In the genomic region with DNA sequence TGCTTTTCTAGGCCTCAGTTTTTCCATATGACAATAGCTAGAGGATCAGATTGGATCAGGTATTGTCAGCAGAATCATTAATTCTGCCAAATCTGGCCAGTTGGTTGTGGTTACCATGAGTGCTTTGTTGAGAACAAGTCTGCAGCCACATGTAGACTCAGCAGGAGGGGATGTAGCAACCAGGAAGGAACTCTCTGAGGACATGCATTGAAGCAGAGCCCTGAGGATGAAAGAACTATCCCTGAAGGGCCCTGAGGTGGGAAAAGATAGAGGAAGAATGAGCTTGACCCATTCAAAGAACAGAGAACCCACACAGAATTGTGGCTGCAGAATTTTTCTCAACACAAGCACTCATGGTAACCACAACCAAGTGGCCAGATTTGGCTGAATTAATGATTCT, we compare ENCODE assay signal across 17 cellular contexts.
DNase-seq lines count a peak whose midpoint lies in the region; ATAC-seq and TF ChIP-seq lines count a peak whose summit lies in the region.
"Had no signal": no experiment of that assay in that cellular context is flagged by ENCODE, and none has a peak within 500 bp of the region (broad histone marks: within the 10 kb centered on the region; RNA-seq: fewer than 3 reads in every experiment).

No MANE protein-coding gene starts in this region.

- H3K9ac ChIP-seq in mammary epithelial cell (ENCODE audit: insufficient read depth, low read length) (no peak overlapping the region), adipocyte (ENCODE audit: low read length) (no peak overlapping the region)

- H3K79me2 ChIP-seq in mammary epithelial cell (ENCODE audit: insufficient read depth, low read length), result no peaks in the 10 kb centered on the region

- H3K9me3 Mint-ChIP-seq in MCF 10A (ENCODE audit: unreplicated experiment), result no peaks in the 10 kb centered on the region
- H3K9me3 Mint-ChIP-seq: stimulated activated naive CD8-positive, alpha-beta T cell treated with anti-CD3 and anti-CD28 coated beads, Interleukin-15, Interleukin-2, amounts not matched to agents 100 ng/mL and 50 ng/mL, for 24 hours had no signal

- DNase-seq in MCF 10A (ENCODE audit: unreplicated experiment) (no peak), mammary epithelial cell (no peak), adipocyte (ENCODE audit: low read depth) (peak; percentile 50), fibroblast of the conjunctiva (ENCODE audit: low read depth) (peak; percentile 18), upper lobe of left lung (no peak), NCI-H510A (lab: John Stamatoyannopoulos, UW) (no peak)
- DNase-seq in activated effector memory CD4-positive, alpha-beta T cell treated with anti-CD3 and anti-CD28 coated beads, Interleukin-2, amount 50 U/mL, for 16 hours, result no peak
- DNase-seq: anterior cingulate cortex, cortex of kidney, heart left ventricle, islet precursor cell, NCI-H2081, NCI-H526, SHP77 treated with DMSO at 0.1 percent for 48 hours had no signal

- H3K4me3 Mint-ChIP-seq in MCF 10A (ENCODE audit: unreplicated experiment), result no peak overlapping the region
- H3K4me3 Mint-ChIP-seq: neural crest cell; stimulated activated naive CD8-positive, alpha-beta T cell treated with anti-CD3 and anti-CD28 coated beads, Interleukin-15, Interleukin-2, amounts not matched to agents 100 ng/mL and 50 ng/mL, for 24 hours had no signal

- no peak for TF ChIP-seq POLR2A in upper lobe of left lung (IDR thresholded peaks at IDR 0.05)

- H3K27ac ChIP-seq in mammary epithelial cell (ENCODE audit: insufficient read depth, low read depth, low read length), result no peak overlapping the region
- peak overlapping the region in 3 of 4 donors; percentile 24 to 73 (median 31) for H3K27ac ChIP-seq in upper lobe of left lung

- intact Hi-C loops in MCF 10A (cut with micrococcal nuclease) (no loop called here), mammary epithelial cell (cut with micrococcal nuclease) (no loop called here)

- no peaks in the 10 kb centered on the region for H3K36me3 ChIP-seq in mammary epithelial cell (ENCODE audit: insufficient read depth, low read length)
- H3K36me3 ChIP-seq in adipocyte (ENCODE audit: control insufficient read depth, insufficient read depth, low read length, severe bottlenecking), result peaks cover 76% of the 10 kb centered on the region
- H3K36me3 ChIP-seq in upper lobe of left lung, result no peaks in the 10 kb centered on the region

- H3K4me3 ChIP-seq in mammary epithelial cell (replicated peaks in 1 of 3; ENCODE audit: insufficient read depth in 1 of 3, low read depth in 2 of 3, low read length in 3 of 3) (no peak overlapping the region), adipocyte (ENCODE audit: low read length) (no peak overlapping the region), upper lobe of left lung (no peak overlapping the region)
- H3K4me3 ChIP-seq: heart left ventricle had no signal

- peak overlapping the region; percentile 10 for H3K27ac Mint-ChIP-seq in MCF 10A (ENCODE audit: low read depth, unreplicated experiment)
- H3K27ac Mint-ChIP-seq: stimulated activated naive CD8-positive, alpha-beta T cell treated with anti-CD3 and anti-CD28 coated beads, Interleukin-15, Interleukin-2, amounts not matched to agents 100 ng/mL and 50 ng/mL, for 24 hours had no signal

- H3K4me2 ChIP-seq in mammary epithelial cell (ENCODE audit: insufficient read depth, low read depth, low read length), result no peak overlapping the region

- CTCF ChIA-PET in MCF 10A (lab: Yijun Ruan, JAX) (interaction anchor here (0.7 to 4.6 kb wide), 10 partner anchors 9 to 769 kb away, joined by 3 to 19 read pairs (median 4); no protein-coding TSS in a partner anchor), mammary epithelial cell (lab: Charles Lee; ENCODE audit: low non-redundant PET) (no interaction called here)

- H3K4me1 Mint-ChIP-seq in MCF 10A (ENCODE audit: insufficient read depth, unreplicated experiment), result peaks cover 15% of the 10 kb centered on the region

- H3K9me3 ChIP-seq in mammary epithelial cell (replicated peaks; ENCODE audit: insufficient read depth, low read length) (no peaks in the 10 kb centered on the region), adipocyte (ENCODE audit: control insufficient read depth, low read length) (no peaks in the 10 kb centered on the region), upper lobe of left lung (no peaks in the 10 kb centered on the region)
- H3K9me3 ChIP-seq: heart left ventricle had no signal

- H4K20me1 ChIP-seq in mammary epithelial cell (ENCODE audit: insufficient read depth, low read length), result no peaks in the 10 kb centered on the region

- H2AFZ ChIP-seq in mammary epithelial cell (ENCODE audit: low read depth, low read length), result no peak overlapping the region

- in situ Hi-C loops in mammary epithelial cell (cut with MboI; ENCODE audit: low sequenced_read_pairs in 2 of 2), result no loop called here

- peaks cover 88% of the 10 kb centered on the region for H3K36me3 Mint-ChIP-seq in MCF 10A (ENCODE audit: insufficient read depth, unreplicated experiment)

- dilution Hi-C loops in mammary epithelial cell (cut with HindIII; ENCODE audit: low sequenced_read_pairs), result no loop called here

- TF ChIP-seq EP300 in upper lobe of left lung (IDR thresholded peaks at IDR 0.05), result no peak

- TF ChIP-seq CTCF in MCF 10A (IDR thresholded peaks at IDR 0.05; ENCODE audit: unreplicated experiment), result no peak
- TF ChIP-seq CTCF in mammary epithelial cell (conservative IDR thresholded peaks at IDR 0.05 in 1 of 2, IDR thresholded peaks at IDR 0.05 in 1 of 2; ENCODE audit: extremely low read depth in 1 of 2, insufficient read depth in 1 of 2, low read depth in 1 of 2, low read length in 2 of 2), result no peak
- no peak for TF ChIP-seq CTCF in upper lobe of left lung (IDR thresholded peaks at IDR 0.05)

- H3K4me1 ChIP-seq in mammary epithelial cell (ENCODE audit: insufficient read depth, low read length), result peaks cover 7% of the 10 kb centered on the region
- peaks cover 37% of the 10 kb centered on the region for H3K4me1 ChIP-seq in adipocyte (ENCODE audit: control insufficient read depth, insufficient read depth, low read length)
- H3K4me1 ChIP-seq in upper lobe of left lung, result peaks cover 5 to 24% (median 19%) of the 10 kb centered on the region in 4 donors

- ATAC-seq in upper lobe of left lung (ENCODE audit: low FRiP score in 2 of 2) (no peak), GM18498 (IDR thresholded peaks at IDR 0.05; ENCODE audit: unreplicated experiment) (no peak)

- POLR2A ChIA-PET in MCF 10A (lab: Yijun Ruan, JAX), result interaction anchor here (1.4 kb wide), 1 partner anchor 15 kb away, joined by 4 read pairs; no protein-coding TSS in a partner anchor

- H3K27me3 ChIP-seq in mammary epithelial cell (ENCODE audit: insufficient read depth, low read length) (no peaks in the 10 kb centered on the region), adipocyte (replicated peaks; ENCODE audit: control insufficient read depth, insufficient read depth, low read length) (no peaks in the 10 kb centered on the region), upper lobe of left lung (no peaks in the 10 kb centered on the region)
- H3K27me3 ChIP-seq: heart left ventricle had no signal

- no peaks in the 10 kb centered on the region for H3K27me3 Mint-ChIP-seq in MCF 10A (ENCODE audit: insufficient read depth, unreplicated experiment)
- H3K27me3 Mint-ChIP-seq: stimulated activated naive CD8-positive, alpha-beta T cell treated with anti-CD3 and anti-CD28 coated beads, Interleukin-15, Interleukin-2, amounts not matched to agents 100 ng/mL and 50 ng/mL, for 24 hours had no signal

- no TSS peak for BruUV-seq in MCF 10A (replicated peaks; lab: Mats Ljungman, UMichigan)
- BruUV-seq in mammary epithelial cell (replicated peaks; lab: Mats Ljungman, UMichigan), result no TSS peak

Comparison
In these comparisons a context has a peak if more than half of its experiments do, and no peak if none do; other contexts are left out.
1. DNase-seq: peak in adipocyte (single experiment) and fibroblast of the conjunctiva (single experiment); none in MCF 10A (single experiment), mammary epithelial cell (single experiment), upper lobe of left lung (0 of 2), activated effector memory CD4-positive, alpha-beta T cell treated with anti-CD3 and anti-CD28 coated beads, Interleukin-2, amount 50 U/mL, for 16 hours (single experiment) and NCI-H510A (single experiment).